11 cellular contexts compared by ENCODE assay signal in genomic region chr12:50188280-50188781, GRCh38. TPM values are rescaled to one million over a fixed set of nuclear protein-coding genes. Genes with fewer than 3 reads are reported as not detected.
DNase-seq lines count a peak whose midpoint lies in the region; ATAC-seq and TF ChIP-seq lines count a peak whose summit lies in the region.
"Had no signal": no experiment of that assay in that cellular context is flagged by ENCODE, and none has a peak within 500 bp of the region (broad histone marks: within the 10 kb centered on the region; RNA-seq: fewer than 3 reads in every experiment).

No MANE protein-coding gene starts in this region.

- peak overlapping the region; percentile 89 for H3K27ac Mint-ChIP-seq in HFFc6
- peak overlapping the region; percentile 51 for H3K27ac Mint-ChIP-seq in activated CD8-positive, alpha-beta T cell treated with anti-CD3 and anti-CD28 coated beads, Interleukin-2, amount 10 ng/mL, durations not matched to agents 7 days and 5 days
- H3K27ac Mint-ChIP-seq in effector memory CD8-positive, alpha-beta T cell, result peak overlapping the region in 1 of 2 donors; percentile 69

- no peak overlapping the region for H3K4me3 ChIP-seq in heart right ventricle
- no peak overlapping the region for H3K4me3 ChIP-seq in smooth muscle cell
- H3K4me3 ChIP-seq: tibial nerve had no signal

- no peaks in the 10 kb centered on the region for H3K9me3 Mint-ChIP-seq in HFFc6
- no peaks in the 10 kb centered on the region for H3K9me3 Mint-ChIP-seq in activated CD8-positive, alpha-beta T cell treated with anti-CD3 and anti-CD28 coated beads, Interleukin-2, amount 10 ng/mL, durations not matched to agents 7 days and 5 days (ENCODE audit: insufficient read depth)
- H3K9me3 Mint-ChIP-seq in effector memory CD8-positive, alpha-beta T cell, result no peaks in the 10 kb centered on the region
- H3K9me3 Mint-ChIP-seq: activated naive CD4-positive, alpha-beta T cell treated with anti-CD3 and anti-CD28 coated beads for 36 hours had no signal

- TF ChIP-seq CTCF in HFFc6 (IDR thresholded peaks at IDR 0.05) (no peak), heart right ventricle (IDR thresholded peaks at IDR 0.05) (no peak), smooth muscle cell (IDR thresholded peaks at IDR 0.05; ENCODE audit: borderline replicate concordance, insufficient read depth, poor library complexity, severe bottlenecking) (no peak)

- POLR2A ChIA-PET in activated CD8-positive, alpha-beta T cell treated with anti-CD3 and anti-CD28 coated beads, Interleukin-2, amount 10 ng/mL, durations not matched to agents 7 days and 5 days (lab: Charles Lee), result no interaction called here

- H3K27me3 ChIP-seq in heart right ventricle (no peaks in the 10 kb centered on the region), smooth muscle cell (ENCODE audit: low read depth) (no peaks in the 10 kb centered on the region)
- H3K27me3 ChIP-seq: tibial nerve had no signal

- DNase-seq in HFFc6 (peak; percentile 50), heart right ventricle (no peak), smooth muscle cell (lab: John Stamatoyannopoulos, UW; ENCODE audit: unreplicated experiment) (no peak), posterior vena cava (ENCODE audit: low spot score) (no peak), cerebellar nuclear complex (lab: John Stamatoyannopoulos, UW) (no peak)
- no peak for DNase-seq in activated CD8-positive, alpha-beta T cell treated with anti-CD3 and anti-CD28 coated beads, Interleukin-2, amount 10 ng/mL, durations not matched to agents 7 days and 5 days
- no peak for DNase-seq in effector memory CD8-positive, alpha-beta T cell
- DNase-seq: NCI-H2029 treated with DMSO at 0.1 percent for 48 hours had no signal

- WGBS in heart right ventricle, 2 donors, result 76 to 79% methylated on average over 4 of the region's 4 CpGs
- 83% methylated on average over 4 of the region's 4 CpGs for WGBS in smooth muscle cell (ENCODE audit: low lambda C conversion rate)

- H3K27ac ChIP-seq in heart right ventricle (peak overlapping the region in 4 of 10 donors; percentile 12 to 72 (median 14)), smooth muscle cell (ENCODE audit: low read depth) (peak overlapping the region; percentile 91)

- CTCF ChIA-PET in activated CD8-positive, alpha-beta T cell treated with anti-CD3 and anti-CD28 coated beads, Interleukin-2, amount 10 ng/mL, durations not matched to agents 7 days and 5 days (lab: Charles Lee), result interaction anchor here (0.7 to 4.1 kb wide), 13 partner anchors 9 to 243 kb away, joined by 3 to 24 read pairs (median 4); partner anchors contain the start of genes COX14 and LIMA1

- ATAC-seq in activated CD8-positive, alpha-beta T cell treated with anti-CD3 and anti-CD28 coated beads, Interleukin-2, amount 10 ng/mL, durations not matched to agents 7 days and 5 days, result no peak
- peak in 7 of 8 donors; percentile 17 to 59 (median 42) for ATAC-seq in heart right ventricle
- no peak for ATAC-seq in GM18498 (IDR thresholded peaks at IDR 0.05; ENCODE audit: unreplicated experiment)
- ATAC-seq in effector memory CD8-positive, alpha-beta T cell (replicated peaks), result no peak

- no peaks in the 10 kb centered on the region for H3K9me3 ChIP-seq in heart right ventricle
- no peaks in the 10 kb centered on the region for H3K9me3 ChIP-seq in smooth muscle cell (replicated peaks; ENCODE audit: low read depth)
- H3K9me3 ChIP-seq: tibial nerve had no signal

- intact Hi-C loops in heart right ventricle (cut with DNase I) (loop anchor here in 8 of 10 donors (5.0 to 10.0 kb wide), 3 partner anchors 106 to 126 kb away; no protein-coding TSS in a partner anchor), posterior vena cava (cut with DNase I) (no loop called here)

- peak overlapping the region; percentile 0 for H3K4me2 ChIP-seq in smooth muscle cell

- peaks cover 0 to 55% (median 48%) of the 10 kb centered on the region in 9 donors for H3K4me1 ChIP-seq in heart right ventricle
- peaks cover 12% of the 10 kb centered on the region for H3K4me1 ChIP-seq in smooth muscle cell (ENCODE audit: low read depth)

- peak overlapping the region; percentile 6 for H3K9ac ChIP-seq in smooth muscle cell (ENCODE audit: low read depth)

- peaks cover 7% of the 10 kb centered on the region for H3K79me2 ChIP-seq in smooth muscle cell (ENCODE audit: low read depth)

- H3K36me3 ChIP-seq in heart right ventricle (peaks cover 0 to 65% (median 9%) of the 10 kb centered on the region in 9 donors), smooth muscle cell (ENCODE audit: low read depth) (no peaks in the 10 kb centered on the region)

- H4K20me1 ChIP-seq in smooth muscle cell (ENCODE audit: low read depth), result no peaks in the 10 kb centered on the region

- peaks cover 3% of the 10 kb centered on the region for H3K27me3 Mint-ChIP-seq in HFFc6 (ENCODE audit: insufficient read depth)
- H3K27me3 Mint-ChIP-seq in activated CD8-positive, alpha-beta T cell treated with anti-CD3 and anti-CD28 coated beads, Interleukin-2, amount 10 ng/mL, durations not matched to agents 7 days and 5 days (ENCODE audit: low read depth), result no peaks in the 10 kb centered on the region
- H3K27me3 Mint-ChIP-seq in effector memory CD8-positive, alpha-beta T cell, result no peaks in the 10 kb centered on the region

- H2AFZ ChIP-seq in smooth muscle cell (ENCODE audit: low read depth), result no peak overlapping the region

- peaks cover 74% of the 10 kb centered on the region for H3K4me1 Mint-ChIP-seq in HFFc6 (ENCODE audit: low read depth)
- H3K4me1 Mint-ChIP-seq in activated CD8-positive, alpha-beta T cell treated with anti-CD3 and anti-CD28 coated beads, Interleukin-2, amount 10 ng/mL, durations not matched to agents 7 days and 5 days (ENCODE audit: low read depth), result peaks cover 50% of the 10 kb centered on the region
- H3K4me1 Mint-ChIP-seq in effector memory CD8-positive, alpha-beta T cell (ENCODE audit: low read depth in 2 of 2), result peaks cover 3 to 5% of the 10 kb centered on the region in 2 donors

- H3K36me3 Mint-ChIP-seq in HFFc6 (ENCODE audit: low read depth), result peaks cover 52% of the 10 kb centered on the region
- peaks cover 8% of the 10 kb centered on the region for H3K36me3 Mint-ChIP-seq in activated CD8-positive, alpha-beta T cell treated with anti-CD3 and anti-CD28 coated beads, Interleukin-2, amount 10 ng/mL, durations not matched to agents 7 days and 5 days (ENCODE audit: low read depth)
- H3K36me3 Mint-ChIP-seq in effector memory CD8-positive, alpha-beta T cell (ENCODE audit: insufficient read depth), result peaks cover 12% of the 10 kb centered on the region

- peaks cover 7% of the 10 kb centered on the region for H3F3A ChIP-seq in smooth muscle cell (ENCODE audit: low read depth)

- peak overlapping the region; percentile 51 for H3K4me3 Mint-ChIP-seq in HFFc6
- H3K4me3 Mint-ChIP-seq in activated CD8-positive, alpha-beta T cell treated with anti-CD3 and anti-CD28 coated beads, Interleukin-2, amount 10 ng/mL, durations not matched to agents 7 days and 5 days, result no peak overlapping the region
- no peak overlapping the region for H3K4me3 Mint-ChIP-seq in effector memory CD8-positive, alpha-beta T cell

RNA-seq across cellular contexts. Expression of gene CERS5, which starts 21.2 kb away (rescaled TPM):
- 10 to 100 TPM; 48.0 to 69.3 (median 60.3) TPM for total RNA-seq in HFFc6 (2021; fragmentation: NEBNext Ultra II Directional; extraction: Animal tissue kit (Norgen Biotek cat#: 25700))
- total RNA-seq in activated CD8-positive, alpha-beta T cell treated with anti-CD3 and anti-CD28 coated beads, Interleukin-2, amount 10 ng/mL, durations not matched to agents 7 days and 5 days, result 10 to 100 TPM; 38.7 to 40.6 TPM
- total RNA-seq in heart right ventricle, result 10 to 100 TPM in 8 of 10 donors, 1 to 10 TPM in 2; 8.3 to 15.6 (median 11.4) TPM
- polyA plus RNA-seq in heart right ventricle, result 10 to 100 TPM; 19.2 to 51.7 TPM
- 53.5 and 58.1 TPM in 2 replicates for total RNA-seq in smooth muscle cell
- polyA plus RNA-seq in smooth muscle cell, result 95.7 and 102 TPM in 2 replicates
- total RNA-seq in posterior vena cava, result 10 to 100 TPM; 43.3 to 44.0 TPM

Comparison
In these comparisons a context has a peak if more than half of its experiments do, and no peak if none do; other contexts are left out.
1. ATAC-seq: peak in heart right ventricle (7 of 8); none in activated CD8-positive, alpha-beta T cell treated with anti-CD3 and anti-CD28 coated beads, Interleukin-2, amount 10 ng/mL, durations not matched to agents 7 days and 5 days (single experiment), GM18498 (single experiment) and effector memory CD8-positive, alpha-beta T cell (single experiment).
2. intact Hi-C loops: an anchor here in heart right ventricle (5.0 to 10.0 kb wide); none called in posterior vena cava.